In genomic region chr10:122077311-122077875, GRCh38 we compare ENCODE assay signal across 24 cellular contexts.
"Had no signal": no experiment of that assay in that cellular context is flagged by ENCODE, and none has a peak within 500 bp of the region (broad histone marks: within the 10 kb centered on the region; RNA-seq: fewer than 3 reads in every experiment).

No MANE protein-coding gene starts in this region.

- H3K36me3 ChIP-seq: adrenal gland, breast epithelium, Peyer's patch, SJSA1 had no signal

- ATAC-seq: activated T-helper 17 cell treated with anti-CD3 and anti-CD28 coated beads, Interleukin-2, amount 50 U/mL, for 72 hours; SK-N-SH treated with all-trans-retinoic acid at 6 μM for 48 hours had no signal

- H3K4me3 ChIP-seq: adrenal gland, breast epithelium, Peyer's patch, SJSA1 had no signal

- H3K9me3 Mint-ChIP-seq: activated CD4-positive, alpha-beta memory T cell treated with anti-CD3 and anti-CD28 coated beads for 36 hours; activated CD4-positive, alpha-beta T cell treated with anti-CD3 and anti-CD28 coated beads, Interleukin-2, amount 10 ng/mL, durations not matched to agents 7 days and 5 days; activated naive CD8-positive, alpha-beta T cell treated with anti-CD3 and anti-CD28 coated beads, Interleukin-2, amount 10 ng/mL, durations not matched to agents 7 days and 5 days; activated T-helper 17 cell treated with anti-CD3 and anti-CD28 coated beads, Interleukin-2, amount 50 U/mL, for 72 hours; T-helper 1 cell treated with Interleukin-12 subunit alpha and Interleukin-12 subunit beta and Interleukin-4 antibody, amounts not matched to agents 30 μg/mL and 1 μg/mL, for 36 hours had no signal

- H3K27ac ChIP-seq: adrenal gland, breast epithelium, Peyer's patch, SJSA1 had no signal

- H3K36me3 Mint-ChIP-seq: activated CD4-positive, alpha-beta memory T cell treated with anti-CD3 and anti-CD28 coated beads for 36 hours; activated naive CD8-positive, alpha-beta T cell treated with anti-CD3 and anti-CD28 coated beads, Interleukin-2, amount 10 ng/mL, durations not matched to agents 7 days and 5 days had no signal

- H3K9me3 ChIP-seq: adrenal gland, breast epithelium, Peyer's patch, SJSA1 had no signal

- H3K27me3 ChIP-seq: adrenal gland, breast epithelium, Peyer's patch had no signal

- H3K27ac Mint-ChIP-seq: activated CD4-positive, alpha-beta memory T cell treated with anti-CD3 and anti-CD28 coated beads for 36 hours; activated CD4-positive, alpha-beta T cell treated with anti-CD3 and anti-CD28 coated beads, Interleukin-2, amount 10 ng/mL, durations not matched to agents 7 days and 5 days; activated naive CD8-positive, alpha-beta T cell treated with anti-CD3 and anti-CD28 coated beads, Interleukin-2, amount 10 ng/mL, durations not matched to agents 7 days and 5 days; activated T-helper 17 cell treated with anti-CD3 and anti-CD28 coated beads, Interleukin-2, amount 50 U/mL, for 72 hours; T-helper 1 cell treated with Interleukin-12 subunit alpha and Interleukin-12 subunit beta and Interleukin-4 antibody, amounts not matched to agents 30 μg/mL and 1 μg/mL, for 36 hours had no signal

- H3K4me1 ChIP-seq: adrenal gland, breast epithelium, SJSA1 had no signal

- DNase-seq: activated CD4-positive, alpha-beta memory T cell treated with anti-CD3 and anti-CD28 coated beads for 36 hours; activated CD4-positive, alpha-beta T cell treated with anti-CD3 and anti-CD28 coated beads, Interleukin-2, amount 10 ng/mL, durations not matched to agents 7 days and 5 days; activated CD4-positive, CD25-positive, alpha-beta regulatory T cell; activated naive CD4-positive, alpha-beta T cell treated with anti-CD3 and anti-CD28 coated beads, Interleukin-2, amount 50 U/mL, for 16 hours; activated naive CD8-positive, alpha-beta T cell treated with anti-CD3 and anti-CD28 coated beads, Interleukin-2, amount 10 ng/mL, durations not matched to agents 7 days and 5 days; activated T-cell treated with anti-CD3 and anti-CD28 coated beads for 4 hours; activated T-cell treated with anti-CD3 and anti-CD28 coated beads, Interleukin-2, amount 50 U/mL, for 48 hours; adrenal gland; anterior cingulate cortex; caudate nucleus; Kasumi-1; KBM-7; NCI-H1105 treated with DMSO at 0.1 percent for 48 hours; NCI-H146; NCI-H187 treated with DMSO at 0.1 percent for 48 hours; NCI-H2081 treated with DMSO at 0.1 percent for 48 hours; NCI-H446; Peyer's patch; SHP77 had no signal

- H3K27me3 Mint-ChIP-seq: activated CD4-positive, alpha-beta T cell treated with anti-CD3 and anti-CD28 coated beads, Interleukin-2, amount 10 ng/mL, durations not matched to agents 7 days and 5 days; activated naive CD8-positive, alpha-beta T cell treated with anti-CD3 and anti-CD28 coated beads, Interleukin-2, amount 10 ng/mL, durations not matched to agents 7 days and 5 days; activated T-helper 17 cell treated with anti-CD3 and anti-CD28 coated beads, Interleukin-2, amount 50 U/mL, for 72 hours had no signal

- H3K4me3 Mint-ChIP-seq: activated CD4-positive, alpha-beta memory T cell treated with anti-CD3 and anti-CD28 coated beads for 36 hours; activated CD4-positive, alpha-beta T cell treated with anti-CD3 and anti-CD28 coated beads, Interleukin-2, amount 10 ng/mL, durations not matched to agents 7 days and 5 days; activated naive CD8-positive, alpha-beta T cell treated with anti-CD3 and anti-CD28 coated beads, Interleukin-2, amount 10 ng/mL, durations not matched to agents 7 days and 5 days; activated T-helper 17 cell treated with anti-CD3 and anti-CD28 coated beads, Interleukin-2, amount 50 U/mL, for 72 hours; T-helper 1 cell treated with Interleukin-12 subunit alpha and Interleukin-12 subunit beta and Interleukin-4 antibody, amounts not matched to agents 30 μg/mL and 1 μg/mL, for 36 hours had no signal

- H3K4me1 Mint-ChIP-seq: activated CD4-positive, alpha-beta T cell treated with anti-CD3 and anti-CD28 coated beads, Interleukin-2, amount 10 ng/mL, durations not matched to agents 7 days and 5 days; activated naive CD8-positive, alpha-beta T cell treated with anti-CD3 and anti-CD28 coated beads, Interleukin-2, amount 10 ng/mL, durations not matched to agents 7 days and 5 days; activated T-helper 17 cell treated with anti-CD3 and anti-CD28 coated beads, Interleukin-2, amount 50 U/mL, for 72 hours had no signal
